In genomic region chr2:156435725-156436476, GRCh38 we compare ENCODE assay signal across 8 cellular contexts. TPM values are rescaled to one million over a fixed set of nuclear protein-coding genes. Genes with fewer than 3 reads are reported as not detected.
DNase-seq lines count a peak whose midpoint lies in the region; ATAC-seq, FAIRE-seq and TF ChIP-seq lines count a peak whose summit lies in the region.

GPD2 (plus strand) TSS chr2:156436379; CDS start chr2:156476106, 39,727 bp downstream.

- H3K36me3 ChIP-seq in MG63: no peaks in the 10 kb centered on the region
- no peaks in the 10 kb centered on the region for H3K36me3 ChIP-seq in urinary bladder (ENCODE audit: insufficient read depth)

- WGBS in urinary bladder: under 1% methylated on average over 75 of the region's 75 CpGs

- H3K4me3 Mint-ChIP-seq in progenitor cell of endocrine pancreas (ENCODE audit: low read depth): peak within 1 kb of the TSS; percentile 82

- H3K4me1 ChIP-seq in urinary bladder (ENCODE audit: insufficient read depth): no peaks in the 10 kb centered on the region

- intact Hi-C loops in T-helper 1 cell treated with Interleukin-12 subunit alpha and Interleukin-12 subunit beta and Interleukin-4 antibody, amounts not matched to agents 30 ng/mL and 1 ng/mL, for 36 hours (cut with micrococcal nuclease): loop anchor here (1.0 to 10.0 kb wide), 7 partner anchors 36 to 459 kb away; partner anchors contain the start of gene NR4A2
- intact Hi-C loops in left cardiac atrium (cut with DNase I): loop anchor here in 1 of 2 donors (2.0 to 10.0 kb wide), 2 partner anchors 35 to 119 kb away; no protein-coding TSS in a partner anchor

- H3K27me3 ChIP-seq in MG63: no peaks in the 10 kb centered on the region

- DNase-seq in GM04503 (ENCODE audit: low read depth): peak; percentile 49
- DNase-seq in H54 (ENCODE audit: insufficient read length, low spot score): peak; percentile 87
- peak; percentile 94 for DNase-seq in MG63
- peak; percentile 86 for DNase-seq in amniotic epithelial cell (ENCODE audit: low read depth)
- peak; percentile 95 for DNase-seq in left cardiac atrium
- DNase-seq in progenitor cell of endocrine pancreas (ENCODE audit: low spot score, unreplicated experiment): peak; percentile 76

- no peak for FAIRE-seq in H54 (lab: Jason Lieb, UNC)

- peak; percentile 26 for TF ChIP-seq CTCF in progenitor cell of endocrine pancreas (IDR thresholded peaks at IDR 0.05; ENCODE audit: unreplicated experiment)

- TF ChIP-seq POLR2A in H54 (IDR thresholded peaks at IDR 0.05; ENCODE audit: low read depth, low read length): peak; percentile 69

- H3K9me3 Mint-ChIP-seq in progenitor cell of endocrine pancreas (ENCODE audit: low read depth): no peaks in the 10 kb centered on the region

- H3K27me3 Mint-ChIP-seq in progenitor cell of endocrine pancreas: no peaks in the 10 kb centered on the region

- ATAC-seq in left cardiac atrium: peak; percentile 95 to 99

- H3K27ac Mint-ChIP-seq in progenitor cell of endocrine pancreas: peak within 1 kb of the TSS; percentile 94

- H3K4me1 Mint-ChIP-seq in progenitor cell of endocrine pancreas (ENCODE audit: low read depth): peaks cover 38% of the 10 kb centered on the region

- H3K4me3 ChIP-seq in MG63 (peak within 1 kb of the TSS; percentile 67), urinary bladder (ENCODE audit: low read depth, low read length) (peak within 1 kb of the TSS; percentile 52)

- H3K9me3 ChIP-seq in MG63: no peaks in the 10 kb centered on the region

- peak within 1 kb of the TSS; percentile 96 for H3K27ac ChIP-seq in urinary bladder (ENCODE audit: low read depth)

- peaks cover 3% of the 10 kb centered on the region for H3K36me3 Mint-ChIP-seq in progenitor cell of endocrine pancreas (ENCODE audit: insufficient read depth)

RNA-seq across cellular contexts. Expression of gene GPD2, which starts in this region (rescaled TPM):
- total RNA-seq in MG63 (2014; rRNA removed; shearing (Covaris generic); ENCODE audit: low replicate concordance): 25.4 and 51.7 TPM in 2 replicates
- total RNA-seq in T-helper 1 cell treated with Interleukin-12 subunit alpha and Interleukin-12 subunit beta and Interleukin-4 antibody, amounts not matched to agents 30 ng/mL and 1 ng/mL, for 36 hours: 14.5 and 18.7 TPM in 2 replicates
- total RNA-seq in left cardiac atrium: 10 to 100 TPM; 15.7 to 19.8 TPM
- 43.3 and 49.5 TPM in 2 replicates for total RNA-seq in progenitor cell of endocrine pancreas
- total RNA-seq in urinary bladder: 56.0 TPM
- 7.9 TPM for polyA plus RNA-seq in urinary bladder

Comparison
In these comparisons a context has a peak if more than half of its experiments do, and no peak if none do; other contexts are left out.
1. Peak in every context shown above with its lines: DNase-seq, ATAC-seq, H3K4me3 ChIP-seq and H3K27ac ChIP-seq.